ENCODE assay signal across 14 cellular contexts in the genomic region with DNA sequence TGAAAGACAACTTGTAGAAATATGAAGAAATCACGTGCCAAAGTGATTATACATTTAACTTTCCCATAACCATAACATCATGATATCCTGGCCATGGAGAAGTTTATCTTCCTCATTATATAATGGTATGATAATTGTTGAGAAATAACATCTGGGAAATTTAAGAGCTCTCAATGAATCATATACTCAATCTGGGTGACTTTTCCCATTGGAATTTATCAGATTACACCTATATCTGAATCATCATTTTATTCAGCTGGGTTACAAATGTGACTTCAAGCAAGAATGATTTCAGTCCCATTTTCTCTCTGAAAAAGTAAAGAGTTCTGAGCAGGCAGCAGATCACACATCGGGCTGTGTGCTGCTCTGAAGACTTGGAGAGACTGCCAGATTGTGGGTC.
A peak's percentile ranks its signal among the peaks of the same experiment; 100 is the strongest.
DNase-seq lines count a peak whose midpoint lies in the region; FAIRE-seq and TF ChIP-seq lines count a peak whose summit lies in the region.
"Had no signal": no experiment of that assay in that cellular context is flagged by ENCODE, and none has a peak within 500 bp of the region (broad histone marks: within the 10 kb centered on the region; RNA-seq: fewer than 3 reads in every experiment).

No MANE protein-coding gene starts in this region.

- H3K4me1 ChIP-seq in right atrium auricular region: no peaks in the 10 kb centered on the region
- H3K4me1 ChIP-seq: uterus had no signal

- H3K36me3 ChIP-seq in right atrium auricular region: no peaks in the 10 kb centered on the region
- H3K36me3 ChIP-seq: uterus had no signal

- H3K27ac ChIP-seq in right atrium auricular region: no peak overlapping the region
- H3K27ac ChIP-seq: dorsolateral prefrontal cortex, uterus had no signal

- H3K27me3 ChIP-seq in right atrium auricular region: no peaks in the 10 kb centered on the region
- H3K27me3 ChIP-seq: dorsolateral prefrontal cortex, uterus had no signal

- no peaks in the 10 kb centered on the region for H3K9me3 ChIP-seq in right atrium auricular region
- H3K9me3 ChIP-seq: uterus had no signal

- FAIRE-seq in RCC 7860 (lab: Jason Lieb, UNC): peak; percentile 97

- DNase-seq in EL: peak; percentile 87
- peak; percentile 88 for DNase-seq in RCC 7860 (ENCODE audit: low spot score)
- DNase-seq in epithelial cell of proximal tubule (ENCODE audit: low read depth): peak; percentile 67
- peak; percentile 77 for DNase-seq in renal cortical epithelial cell (ENCODE audit: low read depth)
- no peak for DNase-seq in activated naive CD4-positive, alpha-beta T cell (lab: John Stamatoyannopoulos, UW)
- no peak for DNase-seq in stimulated activated CD4-positive, alpha-beta T cell treated with anti-CD3 and anti-CD28 coated beads, Interleukin-1b, Interleukin-23, amount 100 ng/mL, for 48 hours
- no peak for DNase-seq in amniotic stem cell (lab: John Stamatoyannopoulos, UW)
- DNase-seq in right atrium auricular region (ENCODE audit: low spot score): no peak
- DNase-seq: activated CD4-positive, CD25-positive, alpha-beta regulatory T cell; activated naive CD8-positive, alpha-beta T cell treated with anti-CD3 and anti-CD28 coated beads for 36 hours; dorsolateral prefrontal cortex; NCI-H1105; stimulated activated CD4-positive, alpha-beta T cell treated with anti-CD3 and anti-CD28 coated beads, Interleukin-4, amount 100 ng/mL, for 24 hours; uterus had no signal

- TF ChIP-seq CTCF in epithelial cell of proximal tubule (conservative IDR thresholded peaks at IDR 0.05; ENCODE audit: low read depth, low read length): no peak
- no peak for TF ChIP-seq CTCF in right atrium auricular region (IDR thresholded peaks at IDR 0.05)

- H3K4me3 ChIP-seq in epithelial cell of proximal tubule (ENCODE audit: low read depth, low read length) (no peak overlapping the region), right atrium auricular region (no peak overlapping the region)
- H3K4me3 ChIP-seq: dorsolateral prefrontal cortex, uterus had no signal

Comparison
In these comparisons a context has a peak if more than half of its experiments do, and no peak if none do; other contexts are left out.
1. DNase-seq: peak in EL (single experiment), RCC 7860 (single experiment), epithelial cell of proximal tubule (single experiment) and renal cortical epithelial cell (single experiment); none in activated naive CD4-positive, alpha-beta T cell (0 of 4), stimulated activated CD4-positive, alpha-beta T cell treated with anti-CD3 and anti-CD28 coated beads, Interleukin-1b, Interleukin-23, amount 100 ng/mL, for 48 hours (single experiment), amniotic stem cell (single experiment) and right atrium auricular region (single experiment).